ENCODE assay signal across 12 cellular contexts in the genomic region with DNA sequence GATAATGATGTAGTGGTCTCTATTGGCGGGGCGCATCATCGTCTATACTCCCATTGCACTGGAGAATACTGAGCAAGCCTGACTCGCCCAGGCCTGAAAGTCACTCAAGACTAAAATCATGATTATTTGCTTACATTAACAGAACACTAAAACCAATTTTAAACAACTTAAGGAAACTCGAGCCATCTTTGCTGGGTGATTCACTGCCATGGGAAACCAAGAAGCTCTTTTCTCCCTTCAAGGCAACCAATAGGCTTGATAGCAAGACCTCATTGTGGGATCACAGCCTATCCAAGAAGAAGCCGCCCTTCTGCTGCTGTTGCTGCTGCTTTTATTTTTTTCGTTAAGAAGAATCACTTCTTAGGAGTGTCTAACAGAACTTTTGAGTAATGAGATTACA.
DNase-seq lines count a peak whose midpoint lies in the region; ATAC-seq and TF ChIP-seq lines count a peak whose summit lies in the region.
"Had no signal": no experiment of that assay in that cellular context is flagged by ENCODE, and none has a peak within 500 bp of the region (broad histone marks: within the 10 kb centered on the region; RNA-seq: fewer than 3 reads in every experiment).

No MANE protein-coding gene starts in this region.

- H3K14ac ChIP-seq in neuronal stem cell (ENCODE audit: low read length) = no peak overlapping the region

- H3K9me3 ChIP-seq in CD4-positive, alpha-beta T cell (ENCODE audit: control insufficient read depth, low read length) = no peaks in the 10 kb centered on the region
- no peaks in the 10 kb centered on the region for H3K9me3 ChIP-seq in neuronal stem cell (replicated peaks in 1 of 2; ENCODE audit: control insufficient read depth in 2 of 2, insufficient read depth in 1 of 2, low read depth in 1 of 2, low read length in 2 of 2)
- no peaks in the 10 kb centered on the region for H3K9me3 ChIP-seq in testis

- DNase-seq in CD4-positive, alpha-beta T cell = no peak
- DNase-seq in dedifferentiated amniotic fluid mesenchymal stem cell (ENCODE audit: extremely low spot score) = peak; percentile 94
- no peak for DNase-seq in progenitor cell of endocrine pancreas (ENCODE audit: low spot score, unreplicated experiment)
- no peak for DNase-seq in neuronal stem cell (ENCODE audit: low spot score)
- DNase-seq in testis = no peak
- DNase-seq: activated naive CD4-positive, alpha-beta T cell treated with Interleukin-2 at 50 U/mL for 16 hours; NCI-H526; T-helper 9 cell had no signal

- H3K36me3 ChIP-seq in neuronal stem cell (replicated peaks in 1 of 2; ENCODE audit: control insufficient read depth in 2 of 2, insufficient read depth in 2 of 2, low read length in 2 of 2) (peaks cover 0 to 4% of the 10 kb centered on the region in 2 donors), testis (ENCODE audit: low read depth, missing control alignments) (no peaks in the 10 kb centered on the region)

- H2BK15ac ChIP-seq in neuronal stem cell (ENCODE audit: low read length) = no peak overlapping the region

- no peak overlapping the region for H4K91ac ChIP-seq in neuronal stem cell (ENCODE audit: low read depth, low read length, poor library complexity)

- POLR2A ChIA-PET in CD4-positive, alpha-beta T cell (lab: Charles Lee) = no interaction called here

- CTCF ChIA-PET in CD4-positive, alpha-beta T cell (lab: Charles Lee) = no interaction called here

- H2BK5ac ChIP-seq in neuronal stem cell (ENCODE audit: low read length) = no peak overlapping the region

- peak overlapping the region; percentile 83 for H3K27ac Mint-ChIP-seq in CD4-positive, alpha-beta T cell
- H3K27ac Mint-ChIP-seq in IgD-negative memory B cell (peak overlapping the region in 2 of 3 donors; percentile 20 to 33), progenitor cell of endocrine pancreas (peak overlapping the region; percentile 53)

- TF ChIP-seq POLR2A in testis (IDR thresholded peaks at IDR 0.05) = no peak

- H3K79me1 ChIP-seq in neuronal stem cell (ENCODE audit: low read depth, low read length) = no peaks in the 10 kb centered on the region

- H2AFZ ChIP-seq in neuronal stem cell (ENCODE audit: low read length) = no peak overlapping the region

- no peak overlapping the region for H2BK120ac ChIP-seq in neuronal stem cell (ENCODE audit: low read depth, low read length)

- no peak overlapping the region for H3K18ac ChIP-seq in neuronal stem cell (ENCODE audit: low read length)

- H4K8ac ChIP-seq in neuronal stem cell (ENCODE audit: low read depth, low read length) = no peak overlapping the region

- WGBS in neuronal stem cell (ENCODE audit: extremely low coverage in 2 of 2, insufficient read length in 2 of 2, insufficient replicate concordance in 1 of 2), 2 donors = no CpG with 5 or more reads among the region's 7 CpGs
- 91 to 93% methylated on average over 7 of the region's 7 CpGs for WGBS in testis, 2 donors

- no peaks in the 10 kb centered on the region for H3K27me3 Mint-ChIP-seq in CD4-positive, alpha-beta T cell
- H3K27me3 Mint-ChIP-seq in IgD-negative memory B cell (no peaks in the 10 kb centered on the region), progenitor cell of endocrine pancreas (no peaks in the 10 kb centered on the region)

- H3K23ac ChIP-seq in neuronal stem cell (ENCODE audit: low read depth, low read length, poor library complexity) = no peak overlapping the region

- peaks cover 86% of the 10 kb centered on the region for H3K36me3 Mint-ChIP-seq in CD4-positive, alpha-beta T cell (ENCODE audit: low read depth)
- H3K36me3 Mint-ChIP-seq in IgD-negative memory B cell = peaks cover 10% of the 10 kb centered on the region
- H3K36me3 Mint-ChIP-seq in progenitor cell of endocrine pancreas (ENCODE audit: insufficient read depth) = peaks cover 15% of the 10 kb centered on the region

- H3K27me3 ChIP-seq in CD4-positive, alpha-beta T cell (ENCODE audit: control insufficient read depth, insufficient read depth, low read length) = no peaks in the 10 kb centered on the region
- H3K27me3 ChIP-seq in neuronal stem cell (ENCODE audit: control insufficient read depth in 3 of 3, insufficient read depth in 3 of 3, low read depth in 1 of 3, low read length in 3 of 3) (no peaks in the 10 kb centered on the region), testis (no peaks in the 10 kb centered on the region)

- H3K9me3 Mint-ChIP-seq in CD4-positive, alpha-beta T cell = no peaks in the 10 kb centered on the region
- H3K9me3 Mint-ChIP-seq in IgD-negative memory B cell = no peaks in the 10 kb centered on the region
- H3K9me3 Mint-ChIP-seq in progenitor cell of endocrine pancreas (ENCODE audit: low read depth) = no peaks in the 10 kb centered on the region

- H3K4ac ChIP-seq in neuronal stem cell (ENCODE audit: low read length) = no peak overlapping the region

- no peak for ATAC-seq in CD4-positive, alpha-beta T cell (ENCODE audit: poor library complexity)
- ATAC-seq in HG03521 (IDR thresholded peaks at IDR 0.05; ENCODE audit: unreplicated experiment) (no peak), GM19328 (IDR thresholded peaks at IDR 0.05; ENCODE audit: unreplicated experiment) (no peak)

- no peak overlapping the region for H3K4me2 ChIP-seq in neuronal stem cell (ENCODE audit: insufficient read depth, low read length, poor library complexity, severe bottlenecking)
- H3K4me2 ChIP-seq: KMS-11 had no signal

- no peak overlapping the region for H2BK12ac ChIP-seq in neuronal stem cell (ENCODE audit: low read length)

- no peak overlapping the region for H3K27ac ChIP-seq in CD4-positive, alpha-beta T cell (ENCODE audit: low read depth, low read length)
- H3K27ac ChIP-seq in neuronal stem cell (replicated peaks; ENCODE audit: low read length) = no peak overlapping the region
- H3K27ac ChIP-seq in testis = no peak overlapping the region
- H3K27ac ChIP-seq: KMS-11 had no signal

- no peak overlapping the region for H3K4me3 Mint-ChIP-seq in CD4-positive, alpha-beta T cell
- H3K4me3 Mint-ChIP-seq in IgD-negative memory B cell (peak overlapping the region in 2 of 4 donors; percentile 14 to 34), progenitor cell of endocrine pancreas (ENCODE audit: low read depth) (no peak overlapping the region)

- H3K4me3 ChIP-seq in neuronal stem cell (ENCODE audit: low read length in 2 of 2) (no peak overlapping the region), testis (no peak overlapping the region)

- intact Hi-C loops in CD4-positive, alpha-beta T cell (cut with DNase I, micrococcal nuclease) = no loop called here
- intact Hi-C loops in testis (cut with DNase I; ENCODE audit: low total_unique reads) = no loop called here

- peaks cover 95% of the 10 kb centered on the region for H3K4me1 Mint-ChIP-seq in CD4-positive, alpha-beta T cell (ENCODE audit: low read depth)
- H3K4me1 Mint-ChIP-seq in IgD-negative memory B cell (peaks cover 43 to 72% (median 72%) of the 10 kb centered on the region in 3 donors), progenitor cell of endocrine pancreas (ENCODE audit: low read depth) (peaks cover 39% of the 10 kb centered on the region)

- no peak for TF ChIP-seq CTCF in CD4-positive, alpha-beta T cell (IDR thresholded peaks at IDR 0.05)
- TF ChIP-seq CTCF in progenitor cell of endocrine pancreas (IDR thresholded peaks at IDR 0.05; ENCODE audit: unreplicated experiment) = no peak
- no peak for TF ChIP-seq CTCF in testis (IDR thresholded peaks at IDR 0.05)

- H2AK5ac ChIP-seq in neuronal stem cell (ENCODE audit: low read depth, low read length) = no peak overlapping the region

- H3K9ac ChIP-seq in neuronal stem cell (ENCODE audit: low read depth, low read length, poor library complexity) = no peak overlapping the region
- H3K9ac ChIP-seq: KMS-11 had no signal

- H3K4me1 ChIP-seq in neuronal stem cell (ENCODE audit: control insufficient read depth in 2 of 2, insufficient read depth in 1 of 2, low read depth in 1 of 2, low read length in 2 of 2) = peaks cover 7 to 38% of the 10 kb centered on the region in 2 donors
- peaks cover 6% of the 10 kb centered on the region for H3K4me1 ChIP-seq in testis

Comparison
In these comparisons a context has a peak if more than half of its experiments do, and no peak if none do; other contexts are left out.
1. H3K27ac Mint-ChIP-seq: peak in every context shown above with its lines; median percentile 83 in CD4-positive, alpha-beta T cell; 53 in progenitor cell of endocrine pancreas; 26 in IgD-negative memory B cell.